In genomic region chr15:78452485-78452884, GRCh38 we compare ENCODE assay signal across 24 cellular contexts.
"Had no signal": no experiment of that assay in that cellular context is flagged by ENCODE, and none has a peak within 500 bp of the region (broad histone marks: within the 10 kb centered on the region; RNA-seq: fewer than 3 reads in every experiment).

No MANE protein-coding gene starts in this region.

- H3K27me3 Mint-ChIP-seq: activated CD4-positive, alpha-beta T cell treated with anti-CD3 and anti-CD28 coated beads, Interleukin-2, amount 10 ng/mL, durations not matched to agents 7 days and 5 days; type B pancreatic cell had no signal

- H3K27ac Mint-ChIP-seq: activated CD4-positive, alpha-beta T cell treated with anti-CD3 and anti-CD28 coated beads, Interleukin-2, amount 10 ng/mL, durations not matched to agents 7 days and 5 days had no signal

- H3K4me3 ChIP-seq: body of pancreas, cardiac muscle cell, heart right ventricle, thoracic aorta, vagina had no signal

- H3K36me3 ChIP-seq: cardiac muscle cell, thoracic aorta, vagina had no signal

- H3K9me3 ChIP-seq: body of pancreas, heart right ventricle, thoracic aorta, vagina had no signal

- H3K4me3 Mint-ChIP-seq: activated CD4-positive, alpha-beta T cell treated with anti-CD3 and anti-CD28 coated beads, Interleukin-2, amount 10 ng/mL, durations not matched to agents 7 days and 5 days; neural crest cell; type B pancreatic cell had no signal

- DNase-seq: activated CD4-positive, alpha-beta T cell treated with anti-CD3 and anti-CD28 coated beads, Interleukin-2, amount 10 ng/mL, durations not matched to agents 7 days and 5 days; activated CD8-positive, alpha-beta memory T cell treated with anti-CD3 and anti-CD28 coated beads, Interleukin-2, amount 50 U/mL, for 48 hours; activated effector memory CD4-positive, alpha-beta T cell treated with anti-CD3 and anti-CD28 coated beads, Interleukin-2, amount 50 U/mL, for 16 hours; activated naive CD4-positive, alpha-beta T cell treated with anti-CD3 and anti-CD28 coated beads, Interleukin-2, amount 50 U/mL, for 16 hours; activated T-cell treated with anti-CD3 and anti-CD28 coated beads, Interleukin-2, amount 50 U/mL, for 48 hours; anterior cingulate cortex; body of pancreas; dermis blood vessel endothelial cell; effector CD8-positive, alpha-beta T cell; erythroblast; foreskin fibroblast; heart right ventricle; islet precursor cell; left cardiac atrium; mesenchymal stem cell; small intestine; stimulated activated naive CD4-positive, alpha-beta T cell had no signal

- ATAC-seq: activated CD4-positive, CD25-positive, alpha-beta regulatory T cell treated with anti-CD3 and anti-CD28 coated beads, Interleukin-2, amount 50 U/mL, for 24 hours; body of pancreas; heart right ventricle; left cardiac atrium; sciatic nerve had no signal

- H3K27ac ChIP-seq: body of pancreas, cardiac muscle cell, thoracic aorta had no signal

- H3K27me3 ChIP-seq: body of pancreas, cardiac muscle cell, heart right ventricle, vagina had no signal

- H3K9me3 Mint-ChIP-seq: activated CD4-positive, alpha-beta T cell treated with anti-CD3 and anti-CD28 coated beads, Interleukin-2, amount 10 ng/mL, durations not matched to agents 7 days and 5 days; neural crest cell; type B pancreatic cell had no signal
